ENCODE assay signal across 11 cellular contexts in genomic region chr12:92439397-92439779, GRCh38.
DNase-seq lines count a peak whose midpoint lies in the region; ATAC-seq and TF ChIP-seq lines count a peak whose summit lies in the region.
"Had no signal": no experiment of that assay in that cellular context is flagged by ENCODE, and none has a peak within 500 bp of the region (broad histone marks: within the 10 kb centered on the region; RNA-seq: fewer than 3 reads in every experiment).

No MANE protein-coding gene starts in this region.

- H3K9me3 ChIP-seq in Caco-2, result no peaks in the 10 kb centered on the region
- no peaks in the 10 kb centered on the region for H3K9me3 ChIP-seq in CD4-positive, alpha-beta T cell (ENCODE audit: control insufficient read depth, low read length)

- peaks cover 11% of the 10 kb centered on the region for H3K4me1 ChIP-seq in foreskin keratinocyte
- H3K4me1 ChIP-seq in Caco-2, result no peaks in the 10 kb centered on the region

- intact Hi-C loops in Caco-2 (cut with micrococcal nuclease; ENCODE audit: unreplicated experiment), result no loop called here
- intact Hi-C loops in CD4-positive, alpha-beta T cell (cut with DNase I, micrococcal nuclease), result no loop called here

- no peak overlapping the region for H3K4me3 Mint-ChIP-seq in Caco-2 (ENCODE audit: unreplicated experiment)
- H3K4me3 Mint-ChIP-seq in CD4-positive, alpha-beta T cell, result no peak overlapping the region
- H3K4me3 Mint-ChIP-seq: natural killer cell, WTC11 had no signal

- H3K27me3 ChIP-seq in foreskin keratinocyte (no peaks in the 10 kb centered on the region), Caco-2 (replicated peaks; ENCODE audit: control insufficient read depth, insufficient read depth, low read length) (no peaks in the 10 kb centered on the region; the same call in 1 of the 2 replicates)
- no peaks in the 10 kb centered on the region for H3K27me3 ChIP-seq in CD4-positive, alpha-beta T cell (ENCODE audit: control insufficient read depth, insufficient read depth, low read length)

- H3K4me3 ChIP-seq in Caco-2 (ENCODE audit: low read depth, low read length), result no peak overlapping the region

- CTCF ChIA-PET in Caco-2 (lab: Charles Lee), result no interaction called here
- CTCF ChIA-PET in CD4-positive, alpha-beta T cell (lab: Charles Lee), result no interaction called here

- H3K4me1 Mint-ChIP-seq in Caco-2 (ENCODE audit: low read depth, unreplicated experiment), result no peaks in the 10 kb centered on the region
- peaks cover 30% of the 10 kb centered on the region for H3K4me1 Mint-ChIP-seq in CD4-positive, alpha-beta T cell (ENCODE audit: low read depth)

- H3K27ac Mint-ChIP-seq in Caco-2 (ENCODE audit: unreplicated experiment), result no peak overlapping the region
- no peak overlapping the region for H3K27ac Mint-ChIP-seq in CD4-positive, alpha-beta T cell
- H3K27ac Mint-ChIP-seq: natural killer cell, WTC11 had no signal

- TF ChIP-seq CTCF in foreskin keratinocyte (conservative IDR thresholded peaks at IDR 0.05), result no peak
- no peak for TF ChIP-seq CTCF in Caco-2 (IDR thresholded peaks at IDR 0.05; ENCODE audit: insufficient read depth in 1 of 2, low read depth in 1 of 2, low read length in 1 of 2, severe bottlenecking in 1 of 2, unreplicated experiment in 1 of 2)
- no peak for TF ChIP-seq CTCF in CD4-positive, alpha-beta T cell (IDR thresholded peaks at IDR 0.05)

- in situ Hi-C loops in SK-MEL-5 (cut with HindIII; ENCODE audit: low pct_unique_long_range_greater_than_20kb, low sequenced_read_pairs), result no loop called here

- H3K36me3 ChIP-seq in Caco-2 (ENCODE audit: control insufficient read depth, insufficient read depth, low read length), result no peaks in the 10 kb centered on the region

- DNase-seq in activated CD4-positive, CD25-positive, alpha-beta regulatory T cell (lab: John Stamatoyannopoulos, UW), result no peak
- DNase-seq in SK-MEL-5 (ENCODE audit: low read depth, low spot score) (peak; percentile 65), foreskin keratinocyte (peak; percentile 67 to 81), stromal cell of bone marrow (ENCODE audit: low read depth) (peak; percentile 85), NCI-H1694 treated with DMSO at 0.1 percent for 48 hours (lab: John Stamatoyannopoulos, UW) (no peak), Caco-2 (no peak)
- DNase-seq in CD4-positive, alpha-beta T cell, result no peak
- DNase-seq: natural killer cell; stimulated activated CD4-positive, alpha-beta T cell treated with anti-CD3 and anti-CD28 coated beads, Interleukin-4, amount 100 ng/mL, for 1 hour had no signal

- H3K36me3 Mint-ChIP-seq in Caco-2 (ENCODE audit: insufficient read depth, unreplicated experiment), result no peaks in the 10 kb centered on the region
- H3K36me3 Mint-ChIP-seq in CD4-positive, alpha-beta T cell (ENCODE audit: low read depth), result no peaks in the 10 kb centered on the region
- H3K36me3 Mint-ChIP-seq: natural killer cell had no signal

- POLR2A ChIA-PET in Caco-2 (lab: Charles Lee), result no interaction called here
- POLR2A ChIA-PET in CD4-positive, alpha-beta T cell (lab: Charles Lee), result no interaction called here

- ATAC-seq in activated CD4-positive, CD25-positive, alpha-beta regulatory T cell treated with anti-CD3 and anti-CD28 coated beads, Interleukin-2, amount 50 U/mL, for 24 hours, result peak; percentile 31 to 62
- peak; percentile 90 for ATAC-seq in foreskin keratinocyte
- ATAC-seq in CD4-positive, alpha-beta T cell (ENCODE audit: poor library complexity), result no peak
- ATAC-seq: natural killer cell, WTC11 had no signal

- no peaks in the 10 kb centered on the region for H3K9me3 Mint-ChIP-seq in Caco-2 (ENCODE audit: unreplicated experiment)
- peaks cover 2% of the 10 kb centered on the region for H3K9me3 Mint-ChIP-seq in CD4-positive, alpha-beta T cell

- no TSS peak for BruUV-seq in Caco-2 (replicated peaks; lab: Mats Ljungman, UMichigan)

- H3K27ac ChIP-seq in foreskin keratinocyte, result no peak overlapping the region
- H3K27ac ChIP-seq in CD4-positive, alpha-beta T cell (ENCODE audit: low read depth, low read length), result no peak overlapping the region

- H3K27me3 Mint-ChIP-seq in Caco-2 (ENCODE audit: insufficient read depth, unreplicated experiment), result peaks cover 6% of the 10 kb centered on the region
- H3K27me3 Mint-ChIP-seq in CD4-positive, alpha-beta T cell, result no peaks in the 10 kb centered on the region

Comparison
In these comparisons a context has a peak if more than half of its experiments do, and no peak if none do; other contexts are left out.
1. DNase-seq: peak in SK-MEL-5 (single experiment), foreskin keratinocyte (2 of 2) and stromal cell of bone marrow (single experiment); none in activated CD4-positive, CD25-positive, alpha-beta regulatory T cell (0 of 4), NCI-H1694 treated with DMSO at 0.1 percent for 48 hours (single experiment), Caco-2 (0 of 2) and CD4-positive, alpha-beta T cell (0 of 10).